8 cellular contexts compared by ENCODE assay signal in genomic region chr7:140478361-140479061, GRCh38. TPM values are rescaled to one million over a fixed set of nuclear protein-coding genes. Genes with fewer than 3 reads are reported as not detected.
DNase-seq lines count a peak whose midpoint lies in the region; ATAC-seq and TF ChIP-seq lines count a peak whose summit lies in the region.

No MANE protein-coding gene starts in this region.

- peak overlapping the region; percentile 91 for H3K27ac Mint-ChIP-seq in activated B cell treated with CpG ODN at 0.5 μM for 24 hours

- H3K4me3 ChIP-seq in coronary artery = peak overlapping the region; percentile 100
- peak overlapping the region; percentile 85 to 100 (median 93) for H3K4me3 ChIP-seq in liver (ENCODE audit: low read depth in 1 of 3, low read length in 3 of 3)

- H3K27me3 Mint-ChIP-seq in activated B cell treated with CpG ODN at 0.5 μM for 24 hours = no peaks in the 10 kb centered on the region

- POLR2A ChIA-PET in activated B cell treated with CpG ODN at 0.5 μM for 24 hours (lab: Charles Lee) = interaction anchor here (0.6 to 1.7 kb wide), 12 partner anchors 76 to 1087 kb away, joined by 3 to 19 read pairs (median 3); partner anchors contain the start of genes MRPS33 and NDUFB2

- H3K27me3 ChIP-seq in liver (ENCODE audit: control insufficient read depth in 4 of 4, insufficient read depth in 4 of 4, low read length in 3 of 4) = no peaks in the 10 kb centered on the region

- no peaks in the 10 kb centered on the region for H3K9me3 ChIP-seq in liver (ENCODE audit: control insufficient read depth in 4 of 4, low read length in 3 of 4)

- intact Hi-C loops in activated B cell treated with CpG ODN at 0.5 μM for 24 hours (cut with micrococcal nuclease) = loop anchor here (1.0 to 10.0 kb wide), 17 partner anchors 15 to 1260 kb away; partner anchors contain the start of genes ADCK2, BRAF, HIPK2 and MRPS33

- peak; percentile 28 for ATAC-seq in GM18498 (IDR thresholded peaks at IDR 0.05; ENCODE audit: unreplicated experiment)
- peak; percentile 2 for ATAC-seq in HG02623 (IDR thresholded peaks at IDR 0.05; ENCODE audit: unreplicated experiment)
- peak; percentile 41 for ATAC-seq in activated B cell treated with CpG ODN at 0.5 μM for 24 hours (ENCODE audit: low read depth)

- CTCF ChIA-PET in activated B cell treated with CpG ODN at 0.5 μM for 24 hours (lab: Charles Lee) = interaction anchor here (0.9 to 4.5 kb wide), 4 partner anchors 14 to 536 kb away, joined by 3 to 34 read pairs (median 5); no protein-coding TSS in a partner anchor

- H3K36me3 ChIP-seq in liver (ENCODE audit: control insufficient read depth in 4 of 4, insufficient read depth in 3 of 4, low read depth in 1 of 4, low read length in 3 of 4) = no peaks in the 10 kb centered on the region

- peaks cover 3 to 26% (median 18%) of the 10 kb centered on the region in 4 donors for H3K4me1 ChIP-seq in liver (ENCODE audit: control insufficient read depth in 4 of 4, insufficient read depth in 4 of 4, low read length in 3 of 4)

- H3K4me3 Mint-ChIP-seq in activated B cell treated with CpG ODN at 0.5 μM for 24 hours = peak overlapping the region; percentile 89

- TF ChIP-seq RAD21 in liver (IDR thresholded peaks at IDR 0.05) = no peak

- peaks cover 30% of the 10 kb centered on the region for H3K4me1 Mint-ChIP-seq in activated B cell treated with CpG ODN at 0.5 μM for 24 hours

- peak; percentile 56 for DNase-seq in NCI-H1092 (lab: John Stamatoyannopoulos, UW)
- DNase-seq in activated B cell treated with CpG ODN at 0.5 μM for 24 hours = peak; percentile 55
- no peak for DNase-seq in coronary artery (ENCODE audit: low spot score)
- peak; percentile 46 for DNase-seq in stimulated activated CD4-positive, alpha-beta T cell treated with anti-CD3 and anti-CD28 coated beads, Interleukin-4, amount 100 ng/mL, for 1 hour
- DNase-seq in middle frontal gyrus (ENCODE audit: extremely low spot score, low spot score) = no peak

- peak overlapping the region; percentile 77 to 95 for H3K27ac ChIP-seq in coronary artery
- peak overlapping the region; percentile 92 to 94 for H3K27ac ChIP-seq in liver (ENCODE audit: low read depth in 1 of 2, low read length in 2 of 2)

- TF ChIP-seq CTCF in activated B cell treated with CpG ODN at 0.5 μM for 24 hours (IDR thresholded peaks at IDR 0.05) = no peak
- no peak for TF ChIP-seq CTCF in coronary artery (IDR thresholded peaks at IDR 0.05)
- TF ChIP-seq CTCF in liver (IDR thresholded peaks at IDR 0.05; ENCODE audit: low read depth, low read length, missing input control) = no peak

- H3K9me3 Mint-ChIP-seq in activated B cell treated with CpG ODN at 0.5 μM for 24 hours = no peaks in the 10 kb centered on the region

- H3K36me3 Mint-ChIP-seq in activated B cell treated with CpG ODN at 0.5 μM for 24 hours (ENCODE audit: low read depth) = peaks cover 11% of the 10 kb centered on the region

- under 1% methylated on average over 64 of the region's 64 CpGs for WGBS in liver

- H3K9ac ChIP-seq in liver (ENCODE audit: low read depth in 1 of 2, low read length in 2 of 2) = peak overlapping the region; percentile 78 to 85

TF ChIP-seq in liver, 16 proteins besides CTCF, POLR2A, EP300 and RAD21:
- TF ChIP-seq ZBTB33 (IDR thresholded peaks at IDR 0.05) (no peak), ATF3 (IDR thresholded peaks at IDR 0.05) (no peak), EGR1 (IDR thresholded peaks at IDR 0.05; ENCODE audit: low read depth in 2 of 2) (no peak), GABPA (IDR thresholded peaks at IDR 0.05 in 1 of 2, conservative IDR thresholded peaks at IDR 0.05 in 1 of 2) (no peak), HNF4G (IDR thresholded peaks at IDR 0.05) (no peak), RXRA (IDR thresholded peaks at IDR 0.05) (no peak)

RNA-seq across cellular contexts. Expression of gene MKRN1, which starts 0.8 kb away (rescaled TPM):
- 94.3 and 99.9 TPM in 2 replicates for total RNA-seq in activated B cell treated with CpG ODN at 0.5 μM for 24 hours
- total RNA-seq in liver = 100 to 1,000 TPM in 1 of 2 donors, 10 to 100 TPM in 1; 38.8 to 103 TPM
- polyA plus RNA-seq in liver = 10 to 100 TPM; 18.7 to 19.6 TPM

Comparison
In these comparisons a context has a peak if more than half of its experiments do, and no peak if none do; other contexts are left out.
1. DNase-seq: peak in NCI-H1092 (single experiment), activated B cell treated with CpG ODN at 0.5 μM for 24 hours (single experiment) and stimulated activated CD4-positive, alpha-beta T cell treated with anti-CD3 and anti-CD28 coated beads, Interleukin-4, amount 100 ng/mL, for 1 hour (single experiment); none in coronary artery (single experiment) and middle frontal gyrus (single experiment).
2. Peak in every context shown above with its lines, with median percentiles within 50 percentile points of each other: ATAC-seq.